Comparison of ENCODE assay signal across 32 cellular contexts in genomic region chr18:58253871-58254270, GRCh38.
A peak's percentile ranks its signal among the peaks of the same experiment; 100 is the strongest.
DNase-seq lines count a peak whose midpoint lies in the region; ATAC-seq and TF ChIP-seq lines count a peak whose summit lies in the region.
"Had no signal": no experiment of that assay in that cellular context is flagged by ENCODE, and none has a peak within 500 bp of the region (broad histone marks: within the 10 kb centered on the region; RNA-seq: fewer than 3 reads in every experiment).

No MANE protein-coding gene starts in this region.

- H3K4me1 ChIP-seq in heart right ventricle (peaks cover 0 to 7% (median 0%) of the 10 kb centered on the region in 9 donors), Caco-2 (no peaks in the 10 kb centered on the region)
- H3K4me1 ChIP-seq: upper lobe of left lung had no signal

- H3K9me3 Mint-ChIP-seq in mesothelial cell of epicardium = no peaks in the 10 kb centered on the region
- no peaks in the 10 kb centered on the region for H3K9me3 Mint-ChIP-seq in Caco-2 (ENCODE audit: unreplicated experiment)
- H3K9me3 Mint-ChIP-seq: activated CD4-positive, alpha-beta memory T cell treated with anti-CD3 and anti-CD28 coated beads, Interleukin-2, amount 10 ng/mL, durations not matched to agents 7 days and 5 days; dendritic cell treated with granulocyte-macrophage colony-stimulating factor and Interleukin-4, amounts not matched to agents 40 ng/mL and 50 ng/mL, for 4 days; endodermal cell; stimulated activated effector memory CD8-positive, alpha-beta T cell treated with anti-CD3 and anti-CD28 coated beads, Interleukin-12 subunit alpha, Interleukin-12 subunit beta, amount 100 ng/mL, for 72 hours had no signal

- DNase-seq in heart right ventricle = no peak
- no peak for DNase-seq in left ventricle myocardium superior
- peak; percentile 73 for DNase-seq in epidermal melanocyte (ENCODE audit: insufficient read length, low spot score)
- DNase-seq in mesothelial cell of epicardium (ENCODE audit: low spot score in 2 of 2, unreplicated experiment in 2 of 2) = no peak
- no peak for DNase-seq in G401 (ENCODE audit: low spot score)
- DNase-seq in D341Med (ENCODE audit: low spot score) = no peak
- DNase-seq in Caco-2 = no peak
- DNase-seq: 8988T; activated CD4-positive, alpha-beta memory T cell treated with anti-CD3 and anti-CD28 coated beads, Interleukin-2, amount 10 ng/mL, durations not matched to agents 7 days and 5 days; activated CD4-positive, alpha-beta T cell treated with anti-CD3 and anti-CD28 coated beads for 1 hour; activated CD8-positive, alpha-beta memory T cell treated with anti-CD3 and anti-CD28 coated beads, Interleukin-2, amount 50 U/mL, for 4 hours; activated naive CD4-positive, alpha-beta T cell treated with Interleukin-2 at 50 U/mL for 16 hours; Calu3; central memory CD4-positive, alpha-beta T cell; hypothalamus; immature natural killer cell; KG1; MG63; naive B cell; NCI-H1105; NCI-H2029; NCI-H524 treated with DMSO at 0.1 percent for 48 hours; stimulated activated CD4-positive, alpha-beta T cell treated with anti-CD3 and anti-CD28 coated beads, Interleukin-15, amount 100 ng/mL, for 24 hours; upper lobe of left lung had no signal

- BruUV-seq in Caco-2 (replicated peaks; lab: Mats Ljungman, UMichigan) = no TSS peak

- whole genome bisulfite sequencing in heart right ventricle, 2 donors = 89 to 94% methylated on average over 1 of the region's 1 CpG

- ATAC-seq in heart right ventricle (no peak), left ventricle myocardium superior (no peak), GM21737 (IDR thresholded peaks at IDR 0.05; ENCODE audit: unreplicated experiment) (no peak)
- ATAC-seq: esophagus mucosa; left lobe of liver; stimulated activated effector memory CD8-positive, alpha-beta T cell treated with anti-CD3 and anti-CD28 coated beads, Interleukin-12 subunit alpha, Interleukin-12 subunit beta, amount 100 ng/mL, for 72 hours had no signal

- CTCF ChIA-PET in Caco-2 (lab: Charles Lee) = no interaction called here

- H3K36me3 ChIP-seq in heart right ventricle (no peaks in the 10 kb centered on the region), Caco-2 (ENCODE audit: control insufficient read depth, insufficient read depth, low read length) (no peaks in the 10 kb centered on the region)
- H3K36me3 ChIP-seq: MG63 had no signal

- intact Hi-C loops in heart right ventricle (cut with DNase I) (loop anchor here in 2 of 10 donors (10.0 kb wide), 3 partner anchors 61 to 251 kb away; no protein-coding TSS in a partner anchor), left ventricle myocardium superior (cut with micrococcal nuclease) (loop anchor here (10.0 kb wide), 1 partner anchor 61 kb away; no protein-coding TSS in a partner anchor), Caco-2 (cut with micrococcal nuclease; ENCODE audit: unreplicated experiment) (no loop called here)

- H3K27ac Mint-ChIP-seq in mesothelial cell of epicardium = peak overlapping the region; percentile 79
- no peak overlapping the region for H3K27ac Mint-ChIP-seq in Caco-2 (ENCODE audit: unreplicated experiment)
- H3K27ac Mint-ChIP-seq: activated CD4-positive, alpha-beta memory T cell treated with anti-CD3 and anti-CD28 coated beads, Interleukin-2, amount 10 ng/mL, durations not matched to agents 7 days and 5 days; CD14-positive monocyte; dendritic cell treated with granulocyte-macrophage colony-stimulating factor and Interleukin-4, amounts not matched to agents 40 ng/mL and 50 ng/mL, for 4 days; immature natural killer cell; progenitor cell of endocrine pancreas; stimulated activated effector memory CD8-positive, alpha-beta T cell treated with anti-CD3 and anti-CD28 coated beads, Interleukin-12 subunit alpha, Interleukin-12 subunit beta, amount 100 ng/mL, for 72 hours had no signal

- H3K4me3 Mint-ChIP-seq in mesothelial cell of epicardium = no peak overlapping the region
- H3K4me3 Mint-ChIP-seq in Caco-2 (ENCODE audit: unreplicated experiment) = no peak overlapping the region
- H3K4me3 Mint-ChIP-seq: activated CD4-positive, alpha-beta memory T cell treated with anti-CD3 and anti-CD28 coated beads, Interleukin-2, amount 10 ng/mL, durations not matched to agents 7 days and 5 days; CD14-positive monocyte; dendritic cell treated with granulocyte-macrophage colony-stimulating factor and Interleukin-4, amounts not matched to agents 40 ng/mL and 50 ng/mL, for 4 days; endodermal cell; immature natural killer cell; naive B cell; stimulated activated effector memory CD8-positive, alpha-beta T cell treated with anti-CD3 and anti-CD28 coated beads, Interleukin-12 subunit alpha, Interleukin-12 subunit beta, amount 100 ng/mL, for 72 hours had no signal

- H3K4me3 ChIP-seq in heart right ventricle (no peak overlapping the region), Caco-2 (ENCODE audit: low read depth, low read length) (no peak overlapping the region)
- H3K4me3 ChIP-seq: upper lobe of left lung had no signal

- no peak for TF ChIP-seq CTCF in heart right ventricle (IDR thresholded peaks at IDR 0.05)
- no peak for TF ChIP-seq CTCF in mesothelial cell of epicardium (IDR thresholded peaks at IDR 0.05; ENCODE audit: unreplicated experiment)
- TF ChIP-seq CTCF in Caco-2 (IDR thresholded peaks at IDR 0.05; ENCODE audit: insufficient read depth in 1 of 2, low read depth in 1 of 2, low read length in 1 of 2, severe bottlenecking in 1 of 2, unreplicated experiment in 1 of 2) = no peak

- H3K9me3 ChIP-seq in heart right ventricle (peaks cover 0 to 2% (median 0%) of the 10 kb centered on the region in 11 donors), Caco-2 (no peaks in the 10 kb centered on the region)
- H3K9me3 ChIP-seq: MG63, upper lobe of left lung had no signal

- H3K36me3 Mint-ChIP-seq in mesothelial cell of epicardium = peaks cover 21% of the 10 kb centered on the region
- H3K36me3 Mint-ChIP-seq in Caco-2 (ENCODE audit: insufficient read depth, unreplicated experiment) = peaks cover 10% of the 10 kb centered on the region
- H3K36me3 Mint-ChIP-seq: naive B cell; stimulated activated effector memory CD8-positive, alpha-beta T cell treated with anti-CD3 and anti-CD28 coated beads, Interleukin-12 subunit alpha, Interleukin-12 subunit beta, amount 100 ng/mL, for 72 hours had no signal

- H3K27me3 ChIP-seq in heart right ventricle (no peaks in the 10 kb centered on the region), Caco-2 (replicated peaks; ENCODE audit: control insufficient read depth, insufficient read depth, low read length) (no peaks in the 10 kb centered on the region)
- H3K27me3 ChIP-seq: MG63, upper lobe of left lung had no signal

- H3K4me1 Mint-ChIP-seq in mesothelial cell of epicardium (peaks cover 37% of the 10 kb centered on the region), Caco-2 (ENCODE audit: low read depth, unreplicated experiment) (peaks cover 12% of the 10 kb centered on the region)
- H3K4me1 Mint-ChIP-seq: activated CD4-positive, alpha-beta memory T cell treated with anti-CD3 and anti-CD28 coated beads, Interleukin-2, amount 10 ng/mL, durations not matched to agents 7 days and 5 days; CD14-positive monocyte; immature natural killer cell; stimulated activated effector memory CD8-positive, alpha-beta T cell treated with anti-CD3 and anti-CD28 coated beads, Interleukin-12 subunit alpha, Interleukin-12 subunit beta, amount 100 ng/mL, for 72 hours had no signal

- POLR2A ChIA-PET in Caco-2 (lab: Charles Lee) = no interaction called here

- H3K27me3 Mint-ChIP-seq in mesothelial cell of epicardium (ENCODE audit: low read depth) (no peaks in the 10 kb centered on the region), Caco-2 (ENCODE audit: insufficient read depth, unreplicated experiment) (no peaks in the 10 kb centered on the region)
- H3K27me3 Mint-ChIP-seq: activated CD4-positive, alpha-beta memory T cell treated with anti-CD3 and anti-CD28 coated beads, Interleukin-2, amount 10 ng/mL, durations not matched to agents 7 days and 5 days; dendritic cell treated with granulocyte-macrophage colony-stimulating factor and Interleukin-4, amounts not matched to agents 40 ng/mL and 50 ng/mL, for 4 days; naive B cell; progenitor cell of endocrine pancreas had no signal

- in situ Hi-C loops in G401 (cut with HindIII; ENCODE audit: low sequenced_read_pairs) = no loop called here

- peak overlapping the region in 6 of 10 donors; percentile 81 to 85 (median 84) for H3K27ac ChIP-seq in heart right ventricle
- H3K27ac ChIP-seq: upper lobe of left lung had no signal
